1 cellular context compared by ENCODE assay signal in the genomic region with DNA sequence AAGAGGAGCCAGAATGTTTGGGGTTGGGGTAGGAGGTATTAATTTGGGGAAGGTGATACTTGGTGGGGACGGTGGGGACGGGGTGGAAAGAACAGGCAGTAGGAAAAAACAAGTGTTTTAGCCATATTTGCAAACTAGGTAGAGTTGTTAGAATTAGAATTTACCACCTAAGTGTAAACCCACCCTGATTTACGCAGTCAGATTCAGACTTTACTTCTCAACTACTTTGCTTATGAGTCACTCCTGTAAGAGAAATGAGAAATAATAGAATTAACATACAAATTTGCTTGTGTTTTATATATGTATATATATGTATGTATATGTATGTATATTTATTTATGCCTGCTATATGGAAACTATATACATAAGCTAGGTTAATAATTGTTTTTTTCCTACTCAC.
TF ChIP-seq lines count a peak whose summit lies in the region.

No MANE protein-coding gene starts in this region.

TF ChIP-seq in WTC11, 78 proteins besides CTCF, POLR2A, EP300 and RAD21 (continued from another document):
- TF ChIP-seq, protein P1, sequence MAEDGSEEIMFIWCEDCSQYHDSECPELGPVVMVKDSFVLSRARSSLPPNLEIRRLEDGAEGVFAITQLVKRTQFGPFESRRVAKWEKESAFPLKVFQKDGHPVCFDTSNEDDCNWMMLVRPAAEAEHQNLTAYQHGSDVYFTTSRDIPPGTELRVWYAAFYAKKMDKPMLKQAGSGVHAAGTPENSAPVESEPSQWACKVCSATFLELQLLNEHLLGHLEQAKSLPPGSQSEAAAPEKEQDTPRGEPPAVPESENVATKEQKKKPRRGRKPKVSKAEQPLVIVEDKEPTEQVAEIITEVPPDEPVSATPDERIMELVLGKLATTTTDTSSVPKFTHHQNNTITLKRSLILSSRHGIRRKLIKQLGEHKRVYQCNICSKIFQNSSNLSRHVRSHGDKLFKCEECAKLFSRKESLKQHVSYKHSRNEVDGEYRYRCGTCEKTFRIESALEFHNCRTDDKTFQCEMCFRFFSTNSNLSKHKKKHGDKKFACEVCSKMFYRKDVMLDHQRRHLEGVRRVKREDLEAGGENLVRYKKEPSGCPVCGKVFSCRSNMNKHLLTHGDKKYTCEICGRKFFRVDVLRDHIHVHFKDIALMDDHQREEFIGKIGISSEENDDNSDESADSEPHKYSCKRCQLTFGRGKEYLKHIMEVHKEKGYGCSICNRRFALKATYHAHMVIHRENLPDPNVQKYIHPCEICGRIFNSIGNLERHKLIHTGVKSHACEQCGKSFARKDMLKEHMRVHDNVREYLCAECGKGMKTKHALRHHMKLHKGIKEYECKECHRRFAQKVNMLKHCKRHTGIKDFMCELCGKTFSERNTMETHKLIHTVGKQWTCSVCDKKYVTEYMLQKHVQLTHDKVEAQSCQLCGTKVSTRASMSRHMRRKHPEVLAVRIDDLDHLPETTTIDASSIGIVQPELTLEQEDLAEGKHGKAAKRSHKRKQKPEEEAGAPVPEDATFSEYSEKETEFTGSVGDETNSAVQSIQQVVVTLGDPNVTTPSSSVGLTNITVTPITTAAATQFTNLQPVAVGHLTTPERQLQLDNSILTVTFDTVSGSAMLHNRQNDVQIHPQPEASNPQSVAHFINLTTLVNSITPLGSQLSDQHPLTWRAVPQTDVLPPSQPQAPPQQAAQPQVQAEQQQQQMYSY (CRISPR knock-in tag; IDR thresholded peaks at IDR 0.05) = no peak
- TF ChIP-seq, protein P2, sequence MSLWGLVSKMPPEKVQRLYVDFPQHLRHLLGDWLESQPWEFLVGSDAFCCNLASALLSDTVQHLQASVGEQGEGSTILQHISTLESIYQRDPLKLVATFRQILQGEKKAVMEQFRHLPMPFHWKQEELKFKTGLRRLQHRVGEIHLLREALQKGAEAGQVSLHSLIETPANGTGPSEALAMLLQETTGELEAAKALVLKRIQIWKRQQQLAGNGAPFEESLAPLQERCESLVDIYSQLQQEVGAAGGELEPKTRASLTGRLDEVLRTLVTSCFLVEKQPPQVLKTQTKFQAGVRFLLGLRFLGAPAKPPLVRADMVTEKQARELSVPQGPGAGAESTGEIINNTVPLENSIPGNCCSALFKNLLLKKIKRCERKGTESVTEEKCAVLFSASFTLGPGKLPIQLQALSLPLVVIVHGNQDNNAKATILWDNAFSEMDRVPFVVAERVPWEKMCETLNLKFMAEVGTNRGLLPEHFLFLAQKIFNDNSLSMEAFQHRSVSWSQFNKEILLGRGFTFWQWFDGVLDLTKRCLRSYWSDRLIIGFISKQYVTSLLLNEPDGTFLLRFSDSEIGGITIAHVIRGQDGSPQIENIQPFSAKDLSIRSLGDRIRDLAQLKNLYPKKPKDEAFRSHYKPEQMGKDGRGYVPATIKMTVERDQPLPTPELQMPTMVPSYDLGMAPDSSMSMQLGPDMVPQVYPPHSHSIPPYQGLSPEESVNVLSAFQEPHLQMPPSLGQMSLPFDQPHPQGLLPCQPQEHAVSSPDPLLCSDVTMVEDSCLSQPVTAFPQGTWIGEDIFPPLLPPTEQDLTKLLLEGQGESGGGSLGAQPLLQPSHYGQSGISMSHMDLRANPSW (CRISPR knock-in tag; conservative IDR thresholded peaks at IDR 0.05; ENCODE audit: low read depth) = no peak
- TF ChIP-seq, protein P3, sequence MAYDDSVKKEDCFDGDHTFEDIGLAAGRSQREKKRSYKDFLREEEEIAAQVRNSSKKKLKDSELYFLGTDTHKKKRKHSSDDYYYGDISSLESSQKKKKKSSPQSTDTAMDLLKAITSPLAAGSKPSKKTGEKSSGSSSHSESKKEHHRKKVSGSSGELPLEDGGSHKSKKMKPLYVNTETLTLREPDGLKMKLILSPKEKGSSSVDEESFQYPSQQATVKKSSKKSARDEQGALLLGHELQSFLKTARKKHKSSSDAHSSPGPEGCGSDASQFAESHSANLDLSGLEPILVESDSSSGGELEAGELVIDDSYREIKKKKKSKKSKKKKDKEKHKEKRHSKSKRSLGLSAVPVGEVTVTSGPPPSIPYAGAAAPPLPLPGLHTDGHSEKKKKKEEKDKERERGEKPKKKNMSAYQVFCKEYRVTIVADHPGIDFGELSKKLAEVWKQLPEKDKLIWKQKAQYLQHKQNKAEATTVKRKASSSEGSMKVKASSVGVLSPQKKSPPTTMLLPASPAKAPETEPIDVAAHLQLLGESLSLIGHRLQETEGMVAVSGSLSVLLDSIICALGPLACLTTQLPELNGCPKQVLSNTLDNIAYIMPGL (CRISPR knock-in tag; IDR thresholded peaks at IDR 0.05) = no peak
- TF ChIP-seq, protein P4, sequence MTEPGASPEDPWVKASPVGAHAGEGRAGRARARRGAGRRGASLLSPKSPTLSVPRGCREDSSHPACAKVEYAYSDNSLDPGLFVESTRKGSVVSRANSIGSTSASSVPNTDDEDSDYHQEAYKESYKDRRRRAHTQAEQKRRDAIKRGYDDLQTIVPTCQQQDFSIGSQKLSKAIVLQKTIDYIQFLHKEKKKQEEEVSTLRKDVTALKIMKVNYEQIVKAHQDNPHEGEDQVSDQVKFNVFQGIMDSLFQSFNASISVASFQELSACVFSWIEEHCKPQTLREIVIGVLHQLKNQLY (CRISPR knock-in tag; IDR thresholded peaks at IDR 0.05) = no peak
